ENCODE assay signal across 22 cellular contexts in the genomic region with DNA sequence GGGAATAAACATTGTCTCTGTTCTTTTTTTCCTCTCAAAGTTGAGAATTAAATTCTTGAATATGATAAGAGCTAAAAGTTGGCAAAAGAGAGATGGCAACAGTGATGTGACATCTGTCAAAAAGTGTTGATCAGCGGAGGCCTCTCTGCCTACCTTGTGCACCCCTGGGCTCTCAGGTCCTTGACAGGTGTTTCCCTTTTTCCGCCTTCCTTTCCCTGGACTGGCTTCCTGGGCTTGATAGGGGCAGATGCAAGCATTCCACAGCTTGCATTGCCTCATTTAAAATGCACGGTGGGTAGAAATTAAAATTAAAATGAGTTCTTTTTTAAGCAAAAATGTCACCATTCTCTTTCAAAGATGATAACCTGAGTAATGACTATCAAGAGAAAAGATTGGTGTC.
"Had no signal": no experiment of that assay in that cellular context is flagged by ENCODE, and none has a peak within 500 bp of the region (broad histone marks: within the 10 kb centered on the region; RNA-seq: fewer than 3 reads in every experiment).

No MANE protein-coding gene starts in this region.

- H3K9me3 Mint-ChIP-seq: effector memory CD8-positive, alpha-beta T cell; nephron; stimulated activated effector memory CD8-positive, alpha-beta T cell treated with anti-CD3 and anti-CD28 coated beads, Interleukin-12 subunit alpha, Interleukin-12 subunit beta, amount 100 ng/mL, for 72 hours had no signal

- H3K4me1 ChIP-seq: gastroesophageal sphincter, heart right ventricle, lower lobe of right lung, prostate gland, sigmoid colon, stomach, thyroid gland, vagina had no signal

- H3K27ac ChIP-seq: gastroesophageal sphincter, heart right ventricle, lower lobe of right lung, prostate gland, sigmoid colon, stomach, thyroid gland, vagina had no signal

- H3K4me3 Mint-ChIP-seq: effector memory CD8-positive, alpha-beta T cell; naive B cell; nephron; stimulated activated effector memory CD8-positive, alpha-beta T cell treated with anti-CD3 and anti-CD28 coated beads, Interleukin-12 subunit alpha, Interleukin-12 subunit beta, amount 100 ng/mL, for 72 hours had no signal

- DNase-seq: cortex of kidney; effector memory CD8-positive, alpha-beta T cell; foreskin fibroblast; heart right ventricle; hippocampal formation; left ventricle myocardium superior; lower lobe of right lung; mucosa of descending colon; naive B cell; right cardiac atrium; sigmoid colon; stimulated activated CD4-positive, alpha-beta T cell treated with anti-CD3 and anti-CD28 coated beads, Interleukin-2, amount 100 ng/mL, for 24 hours; stimulated activated CD4-positive, alpha-beta T cell treated with anti-CD3 and anti-CD28 coated beads, Interleukin-4, amount 100 ng/mL, for 24 hours; stimulated activated naive CD4-positive, alpha-beta T cell treated with Interleukin-2 at 50 U/mL for 16 hours; stomach; thyroid gland had no signal

- H3K36me3 ChIP-seq: gastroesophageal sphincter, heart right ventricle, lower lobe of right lung, prostate gland, sigmoid colon, stomach, thyroid gland, vagina had no signal

- H3K4me3 ChIP-seq: gastroesophageal sphincter, heart right ventricle, lower lobe of right lung, mucosa of descending colon, prostate gland, sigmoid colon, stomach, thyroid gland, vagina had no signal

- H3K36me3 Mint-ChIP-seq: naive B cell; stimulated activated effector memory CD8-positive, alpha-beta T cell treated with anti-CD3 and anti-CD28 coated beads, Interleukin-12 subunit alpha, Interleukin-12 subunit beta, amount 100 ng/mL, for 72 hours had no signal

- H3K27me3 ChIP-seq: gastroesophageal sphincter, sigmoid colon, stomach, thyroid gland, vagina had no signal

- H3K27ac Mint-ChIP-seq: effector memory CD8-positive, alpha-beta T cell; naive B cell; nephron; stimulated activated effector memory CD8-positive, alpha-beta T cell treated with anti-CD3 and anti-CD28 coated beads, Interleukin-12 subunit alpha, Interleukin-12 subunit beta, amount 100 ng/mL, for 72 hours had no signal

- H3K4me1 Mint-ChIP-seq: naive B cell; nephron; stimulated activated effector memory CD8-positive, alpha-beta T cell treated with anti-CD3 and anti-CD28 coated beads, Interleukin-12 subunit alpha, Interleukin-12 subunit beta, amount 100 ng/mL, for 72 hours had no signal

- ATAC-seq: effector memory CD8-positive, alpha-beta T cell; esophagus mucosa; gastroesophageal sphincter; heart right ventricle; left ventricle myocardium superior; lower lobe of right lung; mucosa of descending colon; right cardiac atrium; stimulated activated effector memory CD8-positive, alpha-beta T cell treated with anti-CD3 and anti-CD28 coated beads, Interleukin-12 subunit alpha, Interleukin-12 subunit beta, amount 100 ng/mL, for 72 hours had no signal
